In genomic region chr15:78130466-78131294, GRCh38 we compare ENCODE assay signal across 8 cellular contexts. TPM values are rescaled to one million over a fixed set of nuclear protein-coding genes. Genes with fewer than 3 reads are reported as not detected.
DNase-seq lines count a peak whose midpoint lies in the region; ATAC-seq, FAIRE-seq and TF ChIP-seq lines count a peak whose summit lies in the region.

No MANE protein-coding gene starts in this region.

- H3K9me3 ChIP-seq in HAP-1 = no peaks in the 10 kb centered on the region
- H3K9me3 ChIP-seq in skeletal muscle satellite cell (replicated peaks; ENCODE audit: low read length) = no peaks in the 10 kb centered on the region

- no peak for FAIRE-seq in urothelium cell line (lab: Jason Lieb, UNC)

- peaks cover 15% of the 10 kb centered on the region for H3K4me1 ChIP-seq in HAP-1
- H3K4me1 ChIP-seq in skeletal muscle satellite cell (ENCODE audit: control insufficient read depth, insufficient read depth, low read length) = peaks cover 7% of the 10 kb centered on the region

- H3K4me3 ChIP-seq in HAP-1 = peak overlapping the region; percentile 79
- peak overlapping the region; percentile 76 for H3K4me3 ChIP-seq in fibroblast of villous mesenchyme (ENCODE audit: low read depth, low read length)
- peak overlapping the region; percentile 81 for H3K4me3 ChIP-seq in skeletal muscle satellite cell (ENCODE audit: low read length)

- no peaks in the 10 kb centered on the region for H3K27me3 Mint-ChIP-seq in T-cell

- peaks cover 16 to 30% (median 23%) of the 10 kb centered on the region in 3 donors for H3K4me1 Mint-ChIP-seq in T-cell

- CTCF ChIA-PET in T-cell (lab: Charles Lee) = interaction anchor here (0.7 to 2.3 kb wide), 10 partner anchors 11 to 169 kb away, joined by 3 to 15 read pairs (median 4); partner anchors contain the start of genes IDH3A (in 1 of the 2) and SKIC8 (in 1 of the 2)

- peak overlapping the region; percentile 88 for H3K9ac ChIP-seq in skeletal muscle satellite cell (ENCODE audit: low read depth, low read length)

- H3K36me3 ChIP-seq in HAP-1 (replicated peaks) (no peaks in the 10 kb centered on the region), skeletal muscle satellite cell (ENCODE audit: insufficient read depth, low read length) (no peaks in the 10 kb centered on the region)

- POLR2A ChIA-PET in T-cell (lab: Charles Lee) = interaction anchor here in 1 of 2 donors (0.5 kb wide), 1 partner anchor 12 kb away, joined by 3 read pairs; no protein-coding TSS in a partner anchor

- no peaks in the 10 kb centered on the region for H3K9me3 Mint-ChIP-seq in T-cell

- H3K27me3 ChIP-seq in HAP-1 (ENCODE audit: low read depth) = no peaks in the 10 kb centered on the region
- no peaks in the 10 kb centered on the region for H3K27me3 ChIP-seq in skeletal muscle satellite cell (ENCODE audit: control insufficient read depth, insufficient read depth, low read length)

- DNase-seq in HAP-1 (ENCODE audit: low spot score in 2 of 2) = peak in 1 of 2 experiments; percentile 38
- peak in 14 of 34 experiments; percentile 20 to 51 (median 28) for DNase-seq in T-cell
- DNase-seq in fibroblast of villous mesenchyme (ENCODE audit: low read depth) = no peak
- no peak for DNase-seq in urothelium cell line (ENCODE audit: low spot score)
- DNase-seq in T1000 (lab: John Stamatoyannopoulos, UW) = no peak

- no peak for TF ChIP-seq CTCF in fibroblast of villous mesenchyme (IDR thresholded peaks at IDR 0.05; ENCODE audit: insufficient read depth, low read depth, low read length)

- peak; percentile 41 for ATAC-seq in GM18511 (IDR thresholded peaks at IDR 0.05; ENCODE audit: unreplicated experiment)
- peak; percentile 54 to 67 (median 62) for ATAC-seq in T-cell (replicated peaks in 1 of 4)
- ATAC-seq in GM18870 (IDR thresholded peaks at IDR 0.05; ENCODE audit: unreplicated experiment) = no peak

- no peaks in the 10 kb centered on the region for H3K36me3 Mint-ChIP-seq in T-cell

- in situ Hi-C loops in HAP-1 (cut with MboI; ENCODE audit: low sequenced_read_pairs) = no loop called here

- peak overlapping the region; percentile 78 to 80 (median 78) for H3K4me3 Mint-ChIP-seq in T-cell

- H3K4me2 ChIP-seq in skeletal muscle satellite cell (ENCODE audit: low read length) = peak overlapping the region; percentile 89

- peak overlapping the region; percentile 82 to 93 for H3K27ac Mint-ChIP-seq in T-cell

RNA-seq across cellular contexts. Expression of gene CIB2, which starts 0.6 kb away (rescaled TPM):
- total RNA-seq in T-cell (1 to 10 TPM in 4 of 5 donors, under 1 TPM in 1; 0.72 to 2.8 (median 2.0) TPM), fibroblast of villous mesenchyme (4.8 and 11.7 TPM in 2 replicates)
- total RNA-seq in skeletal muscle satellite cell (2012; rRNA removed) = 1.0 and 1.3 TPM in 2 replicates

RNA-seq across cellular contexts. Expression of gene IDH3A, which starts 18.5 kb away (rescaled TPM):
- total RNA-seq in T-cell (10 to 100 TPM; 40.3 to 64.7 (median 48.5) TPM), fibroblast of villous mesenchyme (25.4 and 43.6 TPM in 2 replicates)
- total RNA-seq in skeletal muscle satellite cell (2012; rRNA removed) = 47.4 and 53.1 TPM in 2 replicates

RNA-seq across cellular contexts. Expression of gene SH2D7, which starts 38.3 kb away (rescaled TPM):
- total RNA-seq in T-cell = not detected
- total RNA-seq in fibroblast of villous mesenchyme = not detected in 2 replicates
- total RNA-seq in skeletal muscle satellite cell (2012; rRNA removed) = not detected in 2 replicates

RNA-seq across cellular contexts. Expression of gene TBC1D2B, which starts 53.2 kb away (rescaled TPM):
- total RNA-seq in T-cell (100 to 1,000 TPM in 3 of 5 donors, 10 to 100 TPM in 2; 86.1 to 106 (median 101) TPM), fibroblast of villous mesenchyme (32.5 and 52.2 TPM in 2 replicates)
- 17.3 and 21.0 TPM in 2 replicates for total RNA-seq in skeletal muscle satellite cell (2012; rRNA removed)
